ENCODE assay signal across 8 cellular contexts in the genomic region with DNA sequence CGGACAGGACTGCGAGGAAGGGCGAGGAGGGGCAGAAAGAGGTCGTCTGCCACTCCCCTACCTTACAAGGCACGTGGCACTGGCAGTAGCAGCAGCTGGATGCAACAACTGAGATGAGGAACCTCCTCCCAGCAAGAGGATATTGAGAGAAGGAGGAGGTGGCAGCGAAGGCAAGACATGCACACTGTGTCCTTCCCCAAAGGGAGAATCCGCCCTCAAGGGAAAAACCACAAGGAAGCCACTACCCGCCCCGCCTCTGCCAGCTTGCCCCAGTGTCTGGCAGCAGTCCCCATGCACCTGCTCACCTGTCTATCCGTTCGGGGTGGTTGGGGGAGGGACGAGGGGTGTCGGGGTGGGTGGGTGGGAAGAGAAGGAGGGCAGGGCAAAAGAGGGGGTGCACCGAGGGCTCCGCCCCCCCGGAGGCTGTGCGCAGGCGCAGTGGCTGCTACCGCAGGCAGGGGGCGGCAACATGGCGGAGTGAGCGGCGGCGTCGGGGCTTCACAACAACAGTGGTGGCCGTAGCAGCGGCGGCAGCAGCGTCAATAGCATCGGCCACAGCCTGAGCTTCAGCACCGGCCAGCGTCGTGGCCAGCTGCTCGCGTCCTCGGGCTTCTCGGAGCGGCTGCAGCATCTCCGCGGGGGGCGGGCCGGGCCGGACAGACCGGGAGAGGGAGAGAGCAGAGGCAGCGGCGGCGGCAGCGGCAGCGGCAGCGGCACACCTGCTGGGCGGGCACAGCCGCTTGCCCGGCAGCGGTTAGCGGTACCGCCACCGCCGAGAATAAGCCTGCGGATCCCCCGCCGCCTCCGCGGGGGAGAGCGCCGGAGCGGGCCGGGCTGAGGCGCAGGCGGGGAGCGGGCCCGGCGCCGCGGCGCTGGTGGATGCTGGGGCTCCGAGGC. TPM values are rescaled to one million over a fixed set of nuclear protein-coding genes. Genes with fewer than 3 reads are reported as not detected.
DNase-seq lines count a peak whose midpoint lies in the region; ATAC-seq and TF ChIP-seq lines count a peak whose summit lies in the region.

A gene with protein sequence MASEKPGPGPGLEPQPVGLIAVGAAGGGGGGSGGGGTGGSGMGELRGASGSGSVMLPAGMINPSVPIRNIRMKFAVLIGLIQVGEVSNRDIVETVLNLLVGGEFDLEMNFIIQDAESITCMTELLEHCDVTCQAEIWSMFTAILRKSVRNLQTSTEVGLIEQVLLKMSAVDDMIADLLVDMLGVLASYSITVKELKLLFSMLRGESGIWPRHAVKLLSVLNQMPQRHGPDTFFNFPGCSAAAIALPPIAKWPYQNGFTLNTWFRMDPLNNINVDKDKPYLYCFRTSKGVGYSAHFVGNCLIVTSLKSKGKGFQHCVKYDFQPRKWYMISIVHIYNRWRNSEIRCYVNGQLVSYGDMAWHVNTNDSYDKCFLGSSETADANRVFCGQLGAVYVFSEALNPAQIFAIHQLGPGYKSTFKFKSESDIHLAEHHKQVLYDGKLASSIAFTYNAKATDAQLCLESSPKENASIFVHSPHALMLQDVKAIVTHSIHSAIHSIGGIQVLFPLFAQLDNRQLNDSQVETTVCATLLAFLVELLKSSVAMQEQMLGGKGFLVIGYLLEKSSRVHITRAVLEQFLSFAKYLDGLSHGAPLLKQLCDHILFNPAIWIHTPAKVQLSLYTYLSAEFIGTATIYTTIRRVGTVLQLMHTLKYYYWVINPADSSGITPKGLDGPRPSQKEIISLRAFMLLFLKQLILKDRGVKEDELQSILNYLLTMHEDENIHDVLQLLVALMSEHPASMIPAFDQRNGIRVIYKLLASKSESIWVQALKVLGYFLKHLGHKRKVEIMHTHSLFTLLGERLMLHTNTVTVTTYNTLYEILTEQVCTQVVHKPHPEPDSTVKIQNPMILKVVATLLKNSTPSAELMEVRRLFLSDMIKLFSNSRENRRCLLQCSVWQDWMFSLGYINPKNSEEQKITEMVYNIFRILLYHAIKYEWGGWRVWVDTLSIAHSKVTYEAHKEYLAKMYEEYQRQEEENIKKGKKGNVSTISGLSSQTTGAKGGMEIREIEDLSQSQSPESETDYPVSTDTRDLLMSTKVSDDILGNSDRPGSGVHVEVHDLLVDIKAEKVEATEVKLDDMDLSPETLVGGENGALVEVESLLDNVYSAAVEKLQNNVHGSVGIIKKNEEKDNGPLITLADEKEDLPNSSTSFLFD (N-terminal part only) (plus strand): TSS at position 436 of the 897 bp plus-strand sequence. CDS start 551 bp downstream, outside the sequence.

- H3K4me3 Mint-ChIP-seq in neural progenitor cell = peak within 1 kb of the TSS; percentile 93

- ATAC-seq in GM21717 (IDR thresholded peaks at IDR 0.05; ENCODE audit: unreplicated experiment) = peak; percentile 72
- peak; percentile 83 for ATAC-seq in foreskin keratinocyte

- H3F3A ChIP-seq in neural progenitor cell (ENCODE audit: low read depth) = peaks cover 29% of the 10 kb centered on the region

- H3K79me2 ChIP-seq in KMS-11 (ENCODE audit: insufficient read depth, low read depth) (no peaks in the 10 kb centered on the region), neural progenitor cell (ENCODE audit: low read depth) (peaks cover 44% of the 10 kb centered on the region)

- no peaks in the 10 kb centered on the region for H3K9me3 Mint-ChIP-seq in neural progenitor cell

- H2AFZ ChIP-seq in KMS-11 (ENCODE audit: low read depth) (peak within 1 kb of the TSS; percentile 73), neural progenitor cell (replicated peaks) (peak within 1 kb of the TSS; percentile 95)

- TF ChIP-seq CTCF in KMS-11 (conservative IDR thresholded peaks at IDR 0.05; ENCODE audit: low read depth, low read length) = no peak
- peak; percentile 3 for TF ChIP-seq CTCF in foreskin keratinocyte (conservative IDR thresholded peaks at IDR 0.05)
- peak; percentile 21 for TF ChIP-seq CTCF in neural progenitor cell (IDR thresholded peaks at IDR 0.05)

- peak; percentile 77 for DNase-seq in DMS153 treated with DMSO at 0.1 percent for 48 hours (lab: John Stamatoyannopoulos, UW; ENCODE audit: unreplicated experiment)
- peak; percentile 7 for DNase-seq in SIG-M5 (lab: John Stamatoyannopoulos, UW)
- peak; percentile 59 for DNase-seq in activated gamma-delta T cell treated with anti-CD3 and anti-CD28 coated beads, Interleukin-2, amount 50 U/mL, for 16 hours (ENCODE audit: low read depth)
- peak in 1 of 2 donors; percentile 19 for DNase-seq in foreskin keratinocyte
- DNase-seq in neural progenitor cell (ENCODE audit: low spot score) = peak; percentile 94
- DNase-seq in stromal cell of bone marrow (ENCODE audit: low read depth) = peak; percentile 16

- H3K4me1 Mint-ChIP-seq in neural progenitor cell = peaks cover 24% of the 10 kb centered on the region

- H3K4me1 ChIP-seq in KMS-11 (ENCODE audit: low read depth, poor library complexity, severe bottlenecking) (peaks cover 22% of the 10 kb centered on the region), foreskin keratinocyte (no peaks in the 10 kb centered on the region), neural progenitor cell (peaks cover 34% of the 10 kb centered on the region)

- no peak within 1 kb of the TSS for H3K4me3 ChIP-seq in KMS-11 (IDR thresholded peaks at IDR 0.05; ENCODE audit: insufficient read depth, low read depth, low read length)
- peak within 1 kb of the TSS; percentile 93 for H3K4me3 ChIP-seq in neural progenitor cell

- H3K27ac ChIP-seq in KMS-11 (no peak within 1 kb of the TSS), foreskin keratinocyte (no peak within 1 kb of the TSS), neural progenitor cell (peak within 1 kb of the TSS; percentile 92)

- peak within 1 kb of the TSS; percentile 93 for H3K27ac Mint-ChIP-seq in neural progenitor cell

- H3K36me3 Mint-ChIP-seq in neural progenitor cell = no peaks in the 10 kb centered on the region

- H3K4me2 ChIP-seq in KMS-11 (peak within 1 kb of the TSS; percentile 71), neural progenitor cell (peak within 1 kb of the TSS; percentile 97)

- H3K36me3 ChIP-seq in KMS-11 (ENCODE audit: insufficient read depth) = no peaks in the 10 kb centered on the region
- no peaks in the 10 kb centered on the region for H3K36me3 ChIP-seq in neural progenitor cell

- H3K27me3 ChIP-seq in KMS-11 (ENCODE audit: insufficient read depth, low read depth) (no peaks in the 10 kb centered on the region), foreskin keratinocyte (peaks cover 49% of the 10 kb centered on the region), neural progenitor cell (no peaks in the 10 kb centered on the region)

- H4K20me1 ChIP-seq in KMS-11 (ENCODE audit: insufficient read depth) (no peaks in the 10 kb centered on the region), neural progenitor cell (ENCODE audit: low read depth) (peaks cover 42% of the 10 kb centered on the region)

- H3K9me3 ChIP-seq in neural progenitor cell (ENCODE audit: low read depth) = no peaks in the 10 kb centered on the region

- H3K9ac ChIP-seq in KMS-11 = no peak within 1 kb of the TSS
- H3K9ac ChIP-seq in neural progenitor cell = no peak within 1 kb of the TSS

- H3K27me3 Mint-ChIP-seq in neural progenitor cell (ENCODE audit: insufficient read depth, low read depth) = peaks cover 2% of the 10 kb centered on the region

RNA-seq across cellular contexts. Expression of the gene that starts here (rescaled TPM):
- total RNA-seq in foreskin keratinocyte = 0.03 and 0.07 TPM in 2 replicates
- polyA plus RNA-seq in foreskin keratinocyte = 0.01 and 0.03 TPM in 2 replicates
- 23.5 and 31.0 TPM in 2 replicates for total RNA-seq in neural progenitor cell (ENCODE audit: low replicate concordance)

Comparison
In these comparisons a context has a peak if more than half of its experiments do, and no peak if none do; other contexts are left out.
1. RNA of the gene that starts here (total RNA-seq): 23.5 to 31.0 TPM in neural progenitor cell; 0.03 to 0.07 TPM in foreskin keratinocyte; every median in the first group is over 10 times any median in the second.
2. Peak in ATAC-seq in foreskin keratinocyte; RNA of the gene not detected or under 1 TPM.